27 cellular contexts compared by ENCODE assay signal in genomic region chr18:45557779-45558178, GRCh38. TPM values are rescaled to one million over a fixed set of nuclear protein-coding genes. Genes with fewer than 3 reads are reported as not detected.
"Had no signal": no experiment of that assay in that cellular context is flagged by ENCODE, and none has a peak within 500 bp of the region (broad histone marks: within the 10 kb centered on the region; RNA-seq: fewer than 3 reads in every experiment).

No MANE protein-coding gene starts in this region.

- DNase-seq: activated CD4-positive, alpha-beta T cell treated with anti-CD3 and anti-CD28 coated beads for 36 hours; activated CD4-positive, alpha-beta T cell treated with anti-CD3 and anti-CD28 coated beads, Interleukin-2, amount 10 ng/mL, durations not matched to agents 7 days and 5 days; activated CD4-positive, alpha-beta T cell treated with anti-CD3 and anti-CD28 coated beads, Interleukin-2, amount 50 U/mL, for 48 hours; activated CD8-positive, alpha-beta T cell treated with anti-CD3 and anti-CD28 coated beads, Interleukin-2, amount 10 ng/mL, durations not matched to agents 7 days and 5 days; activated gamma-delta T cell; activated naive CD4-positive, alpha-beta T cell treated with Interleukin-2 at 50 U/mL for 16 hours; activated naive CD8-positive, alpha-beta T cell treated with anti-CD3 and anti-CD28 coated beads, Interleukin-2, amount 10 ng/mL, durations not matched to agents 7 days and 5 days; activated T-cell treated with anti-CD3 and anti-CD28 coated beads, Interleukin-2, amount 50 U/mL, for 24 hours; amygdala; Karpas-422; KBM-7; NCI-H1105; NCI-H1417 treated with DMSO at 0.1 percent for 48 hours; NCI-H187 treated with DMSO at 0.1 percent for 48 hours; NCI-H2171 treated with DMSO at 0.1 percent for 48 hours; NCI-H2227 treated with DMSO at 0.1 percent for 48 hours; NCI-H446; NCI-H524 treated with DMSO at 0.1 percent for 48 hours; PC-9; SHP77; SK-N-SH had no signal

- H3K4me3 ChIP-seq: ascending aorta, cardiac muscle cell, PC-9, SJSA1 had no signal

- H3K36me3 ChIP-seq: ascending aorta, cardiac muscle cell, SJSA1 had no signal

- H3K27me3 ChIP-seq: ascending aorta, cardiac muscle cell, SJSA1 had no signal

- H3K27ac ChIP-seq: cardiac muscle cell, PC-9, SJSA1 had no signal

- H3K9me3 ChIP-seq: ascending aorta, SJSA1, SK-N-SH had no signal

- ATAC-seq: activated CD4-positive, alpha-beta T cell treated with anti-CD3 and anti-CD28 coated beads for 36 hours; activated CD4-positive, CD25-positive, alpha-beta regulatory T cell treated with anti-CD3 and anti-CD28 coated beads, Interleukin-2, amount 50 U/mL, for 24 hours; activated CD8-positive, alpha-beta T cell treated with anti-CD3 and anti-CD28 coated beads, Interleukin-2, amount 10 ng/mL, durations not matched to agents 7 days and 5 days had no signal

RNA-seq across cellular contexts. Expression of gene SLC14A2, which starts 57.5 kb away (rescaled TPM):
- total RNA-seq: ascending aorta, cardiac muscle cell, MCF 10A, OCI-LY7, PC-9, SJSA1 had no signal
